18 cellular contexts compared by ENCODE assay signal in genomic region chr7:110386006-110386405, GRCh38.
"Had no signal": no experiment of that assay in that cellular context is flagged by ENCODE, and none has a peak within 500 bp of the region (broad histone marks: within the 10 kb centered on the region; RNA-seq: fewer than 3 reads in every experiment).

No MANE protein-coding gene starts in this region.

- H3K36me3 ChIP-seq: colonic mucosa, right atrium auricular region, thyroid gland had no signal

- H3K27me3 ChIP-seq: body of pancreas, colonic mucosa, right atrium auricular region, thyroid gland had no signal

- H3K4me1 ChIP-seq: body of pancreas, colonic mucosa, right atrium auricular region, thyroid gland had no signal

- H3K27ac ChIP-seq: body of pancreas, colonic mucosa, right atrium auricular region, thyroid gland had no signal

- H3K9me3 ChIP-seq: body of pancreas, colonic mucosa, right atrium auricular region, thyroid gland had no signal

- DNase-seq: activated CD4-positive, alpha-beta memory T cell treated with anti-CD3 and anti-CD28 coated beads for 36 hours; activated CD4-positive, alpha-beta T cell treated with anti-CD3 and anti-CD28 coated beads for 4 hours; activated naive CD8-positive, alpha-beta T cell treated with anti-CD3 and anti-CD28 coated beads for 36 hours; activated T-cell treated with anti-CD3 and anti-CD28 coated beads for 4 hours; amygdala; body of pancreas; central memory CD4-positive, alpha-beta T cell; colonic mucosa; endodermal cell; stimulated activated CD4-positive, alpha-beta T cell treated with anti-CD3 and anti-CD28 coated beads, Interleukin-12 subunit alpha, Interleukin-12 subunit beta, amount 100 ng/mL, for 4 hours; stimulated activated CD4-positive, alpha-beta T cell treated with anti-CD3 and anti-CD28 coated beads, Interleukin-1b, Interleukin-23, amount 100 ng/mL, for 48 hours; stimulated activated CD8-positive, alpha-beta memory T cell treated with anti-CD3 and anti-CD28 coated beads, Interleukin-4, amount 100 ng/mL, for 48 hours; stimulated activated naive CD4-positive, alpha-beta T cell; thyroid gland had no signal

- H3K4me3 ChIP-seq: body of pancreas, colonic mucosa, right atrium auricular region, thyroid gland had no signal

- ATAC-seq: body of pancreas, esophagus mucosa, left lobe of liver, WTC11 had no signal
